ENCODE assay signal across 10 cellular contexts in the genomic region with DNA sequence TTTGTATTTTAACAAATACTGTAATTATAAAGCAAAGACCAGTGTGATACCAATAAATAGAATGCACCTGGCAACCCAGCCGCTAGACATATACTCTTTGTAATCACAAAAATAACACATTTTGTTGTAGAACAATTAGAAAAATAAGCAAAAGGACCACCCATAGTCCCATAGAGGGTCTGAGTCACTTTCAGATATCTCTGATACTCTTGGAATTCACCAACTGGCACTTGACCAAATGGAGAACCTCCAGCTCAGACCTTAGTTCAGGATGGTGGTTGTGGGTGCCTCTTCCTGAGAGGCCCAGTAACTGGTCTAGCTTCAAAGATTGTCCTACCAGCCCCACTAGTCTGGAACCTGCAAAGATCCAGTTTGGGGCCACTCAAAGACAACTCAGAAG. TPM values are rescaled to one million over a fixed set of nuclear protein-coding genes. Genes with fewer than 3 reads are reported as not detected.
DNase-seq lines count a peak whose midpoint lies in the region; ATAC-seq and TF ChIP-seq lines count a peak whose summit lies in the region.
"Had no signal": no experiment of that assay in that cellular context is flagged by ENCODE, and none has a peak within 500 bp of the region (broad histone marks: within the 10 kb centered on the region; RNA-seq: fewer than 3 reads in every experiment).

No MANE protein-coding gene starts in this region.

- H3K36me3 ChIP-seq in suprapubic skin: peaks cover 24% of the 10 kb centered on the region

- no peaks in the 10 kb centered on the region for H3K27me3 ChIP-seq in suprapubic skin
- H3K27me3 ChIP-seq: neutrophil had no signal

- TF ChIP-seq CTCF in RWPE1 (conservative IDR thresholded peaks at IDR 0.05; ENCODE audit: low read depth) (no peak), epithelial cell of proximal tubule (conservative IDR thresholded peaks at IDR 0.05; ENCODE audit: low read depth, low read length) (no peak), suprapubic skin (IDR thresholded peaks at IDR 0.05) (no peak)

- 91% methylated on average over 1 of the region's 1 CpG for WGBS in suprapubic skin

- TF ChIP-seq POLR2A in suprapubic skin (IDR thresholded peaks at IDR 0.05): no peak

- H3K4me1 Mint-ChIP-seq in activated naive CD4-positive, alpha-beta T cell treated with anti-CD3 and anti-CD28 coated beads, Interleukin-2, amount 10 ng/mL, durations not matched to agents 7 days and 5 days: peaks cover 29% of the 10 kb centered on the region

- no peak for ATAC-seq in GM21528 (IDR thresholded peaks at IDR 0.05; ENCODE audit: low FRiP score, unreplicated experiment)

- peak overlapping the region; percentile 88 for H3K4me3 Mint-ChIP-seq in activated naive CD4-positive, alpha-beta T cell treated with anti-CD3 and anti-CD28 coated beads, Interleukin-2, amount 10 ng/mL, durations not matched to agents 7 days and 5 days

- CTCF ChIA-PET in activated naive CD4-positive, alpha-beta T cell treated with anti-CD3 and anti-CD28 coated beads, Interleukin-2, amount 10 ng/mL, durations not matched to agents 7 days and 5 days (lab: Charles Lee): interaction anchor here (1.6 to 2.3 kb wide), 2 partner anchors 9 to 58 kb away, joined by 3 to 8 read pairs; no protein-coding TSS in a partner anchor
- CTCF ChIA-PET in RWPE1 (lab: Yijun Ruan, JAX): interaction anchor here (0.6 to 1.0 kb wide), 2 partner anchors 143 to 252 kb away, joined by 3 to 7 read pairs; no protein-coding TSS in a partner anchor

- no peaks in the 10 kb centered on the region for H3K9me3 Mint-ChIP-seq in activated naive CD4-positive, alpha-beta T cell treated with anti-CD3 and anti-CD28 coated beads, Interleukin-2, amount 10 ng/mL, durations not matched to agents 7 days and 5 days

- peaks cover 23% of the 10 kb centered on the region for H3K4me1 ChIP-seq in suprapubic skin

- no peak for TF ChIP-seq EP300 in suprapubic skin (IDR thresholded peaks at IDR 0.05)

- POLR2A ChIA-PET in RWPE1 (lab: Yijun Ruan, JAX; ENCODE audit: low non-redundant PET): no interaction called here

- H3K36me3 Mint-ChIP-seq in activated naive CD4-positive, alpha-beta T cell treated with anti-CD3 and anti-CD28 coated beads, Interleukin-2, amount 10 ng/mL, durations not matched to agents 7 days and 5 days: peaks cover 30% of the 10 kb centered on the region

- peak overlapping the region; percentile 86 for H3K27ac ChIP-seq in RWPE1
- no peak overlapping the region for H3K27ac ChIP-seq in suprapubic skin

- H3K9me3 ChIP-seq in suprapubic skin: no peaks in the 10 kb centered on the region
- H3K9me3 ChIP-seq: neutrophil had no signal

- DNase-seq in activated naive CD4-positive, alpha-beta T cell treated with anti-CD3 and anti-CD28 coated beads, Interleukin-2, amount 10 ng/mL, durations not matched to agents 7 days and 5 days: no peak
- no peak for DNase-seq in activated naive CD4-positive, alpha-beta T cell treated with Interleukin-2 at 50 U/mL for 16 hours
- DNase-seq in RWPE1 (ENCODE audit: low spot score): no peak
- no peak for DNase-seq in epithelial cell of proximal tubule (ENCODE audit: low read depth)
- DNase-seq in suprapubic skin (ENCODE audit: low spot score in 2 of 2): no peak
- DNase-seq in HT-29 (ENCODE audit: low spot score): no peak
- no peak for DNase-seq in dedifferentiated amniotic fluid mesenchymal stem cell (ENCODE audit: extremely low spot score)

- H3K27ac Mint-ChIP-seq in activated naive CD4-positive, alpha-beta T cell treated with anti-CD3 and anti-CD28 coated beads, Interleukin-2, amount 10 ng/mL, durations not matched to agents 7 days and 5 days: no peak overlapping the region

- no peaks in the 10 kb centered on the region for H3K27me3 Mint-ChIP-seq in activated naive CD4-positive, alpha-beta T cell treated with anti-CD3 and anti-CD28 coated beads, Interleukin-2, amount 10 ng/mL, durations not matched to agents 7 days and 5 days

- H3K4me3 ChIP-seq in epithelial cell of proximal tubule (ENCODE audit: low read depth, low read length) (peak overlapping the region; percentile 65), suprapubic skin (peak overlapping the region; percentile 85)

RNA-seq across cellular contexts. Expression of a gene that starts 0.8 kb away (rescaled TPM):
- 4.1 and 7.4 TPM in 2 replicates for total RNA-seq in epithelial cell of proximal tubule
- total RNA-seq in suprapubic skin: 10 to 100 TPM; 16.9 to 25.4 (median 19.3) TPM
- 6.0 and 6.9 TPM in 2 replicates for total RNA-seq in HT-29 (2014; rRNA removed; shearing (Covaris generic))

RNA-seq across cellular contexts. Expression of a gene that starts 35.0 kb away (rescaled TPM):
- not detected in 2 replicates for total RNA-seq in epithelial cell of proximal tubule
- 1 to 10 TPM in 1 of 4 donors, under 1 TPM in 1, not detected in 2; 0.98 to 1.5 TPM for total RNA-seq in suprapubic skin
- total RNA-seq in HT-29 (2014; rRNA removed; shearing (Covaris generic)): 0.10 TPM in 1 of 2 replicates, not detected in the other
- total RNA-seq: glomerular endothelial cell had no signal

RNA-seq across cellular contexts. Expression of a gene that starts 37.8 kb away (rescaled TPM):
- total RNA-seq in epithelial cell of proximal tubule: 54.0 and 97.6 TPM in 2 replicates
- 10 to 100 TPM; 33.2 to 69.1 (median 50.1) TPM for total RNA-seq in suprapubic skin
- total RNA-seq in HT-29 (2014; rRNA removed; shearing (Covaris generic)): 57.8 and 60.2 TPM in 2 replicates

RNA-seq across cellular contexts. Expression of a gene that starts 47.0 kb away (rescaled TPM):
- total RNA-seq in epithelial cell of proximal tubule: 27.2 and 42.9 TPM in 2 replicates
- total RNA-seq in suprapubic skin: 10 to 100 TPM in 3 of 4 donors, 1 to 10 TPM in 1; 9.8 to 24.0 (median 19.7) TPM
- 20.1 and 24.5 TPM in 2 replicates for total RNA-seq in HT-29 (2014; rRNA removed; shearing (Covaris generic))

RNA-seq across cellular contexts. Expression of a gene that starts 47.2 kb away (rescaled TPM):
- total RNA-seq in epithelial cell of proximal tubule: 39.4 and 45.4 TPM in 2 replicates
- 10 to 100 TPM; 45.3 to 70.4 (median 57.0) TPM for total RNA-seq in suprapubic skin
- 50.4 and 55.8 TPM in 2 replicates for total RNA-seq in HT-29 (2014; rRNA removed; shearing (Covaris generic))
